In genomic region chr2:200352631-200353030, GRCh38 we compare ENCODE assay signal across 15 cellular contexts. TPM values are rescaled to one million over a fixed set of nuclear protein-coding genes. Genes with fewer than 3 reads are reported as not detected.
A peak's percentile ranks its signal among the peaks of the same experiment; 100 is the strongest.
DNase-seq lines count a peak whose midpoint lies in the region; ATAC-seq and TF ChIP-seq lines count a peak whose summit lies in the region.
"Had no signal": no experiment of that assay in that cellular context is flagged by ENCODE, and none has a peak within 500 bp of the region (broad histone marks: within the 10 kb centered on the region; RNA-seq: fewer than 3 reads in every experiment).

No MANE protein-coding gene starts in this region.

- H3K23ac ChIP-seq in mesenchymal stem cell (ENCODE audit: low read length in 2 of 2) = no peak overlapping the region

- H4K91ac ChIP-seq in mesenchymal stem cell (ENCODE audit: low read length) = no peak overlapping the region

- no peak overlapping the region for H2BK120ac ChIP-seq in mesenchymal stem cell (ENCODE audit: low read depth, low read length)

- peak overlapping the region; percentile 25 for H3K27ac Mint-ChIP-seq in chondrocyte (ENCODE audit: unreplicated experiment)

- no peak overlapping the region for H3K4me3 Mint-ChIP-seq in chondrocyte (ENCODE audit: unreplicated experiment)

- no peak overlapping the region for H3K4me2 ChIP-seq in mesenchymal stem cell (ENCODE audit: low read length, poor library complexity, severe bottlenecking)

- H3K36me3 Mint-ChIP-seq in chondrocyte (ENCODE audit: low read depth) = peaks cover 6% of the 10 kb centered on the region

- H3K18ac ChIP-seq in mesenchymal stem cell (ENCODE audit: low read depth in 1 of 2, low read length in 2 of 2) = peak overlapping the region in 1 of 2 experiments; percentile 12

- peak overlapping the region in 1 of 2 experiments; percentile 57 for H3K4ac ChIP-seq in mesenchymal stem cell (ENCODE audit: low read depth in 1 of 2, low read length in 2 of 2)

- no peaks in the 10 kb centered on the region for H3K27me3 Mint-ChIP-seq in chondrocyte (ENCODE audit: low read depth)

- no peak for ATAC-seq in HG02870 (IDR thresholded peaks at IDR 0.05; ENCODE audit: unreplicated experiment)

- H4K8ac ChIP-seq in mesenchymal stem cell (ENCODE audit: low read length) = no peak overlapping the region

- peak overlapping the region in 1 of 2 experiments; percentile 36 for H3K14ac ChIP-seq in mesenchymal stem cell (ENCODE audit: low read length in 2 of 2)

- peaks cover 13% of the 10 kb centered on the region for H3K79me1 ChIP-seq in mesenchymal stem cell (replicated peaks; ENCODE audit: low read length, poor library complexity, severe bottlenecking)

- H2BK5ac ChIP-seq in mesenchymal stem cell (ENCODE audit: low read depth, low read length, poor library complexity, severe bottlenecking) = no peak overlapping the region

- no peaks in the 10 kb centered on the region for H3K9me3 Mint-ChIP-seq in chondrocyte (ENCODE audit: low read depth)

- TF ChIP-seq CTCF in chondrocyte (IDR thresholded peaks at IDR 0.05) (no peak), tibial artery (IDR thresholded peaks at IDR 0.05) (no peak)

- H3K27ac ChIP-seq in HUES48 (ENCODE audit: low read depth, low read length) (peak overlapping the region; percentile 80), mesenchymal stem cell (ENCODE audit: low read length, poor library complexity, severe bottlenecking) (peak overlapping the region; percentile 81), tibial artery (peak overlapping the region; percentile 69 to 74)

- no peaks in the 10 kb centered on the region for H3K9me3 ChIP-seq in HUES48 (ENCODE audit: control insufficient read depth, insufficient read depth, low read length)
- H3K9me3 ChIP-seq in mesenchymal stem cell (ENCODE audit: control insufficient read depth, low read length) = no peaks in the 10 kb centered on the region
- H3K9me3 ChIP-seq in tibial artery = no peaks in the 10 kb centered on the region

- peaks cover 3% of the 10 kb centered on the region; the same call in 1 of the 2 replicates for H3K36me3 ChIP-seq in HUES48 (ENCODE audit: control insufficient read depth, insufficient read depth, low read length)
- no peaks in the 10 kb centered on the region for H3K36me3 ChIP-seq in mesenchymal stem cell (ENCODE audit: control insufficient read depth in 1 of 2, insufficient read depth in 2 of 2, low read depth in 1 of 2, low read length in 2 of 2)
- no peaks in the 10 kb centered on the region for H3K36me3 ChIP-seq in tibial artery

- no peak overlapping the region for H2AK5ac ChIP-seq in mesenchymal stem cell (ENCODE audit: low read length, severe bottlenecking)

- H3K4me1 Mint-ChIP-seq in chondrocyte (ENCODE audit: low read depth) = peaks cover 77% of the 10 kb centered on the region

- H3K4me3 ChIP-seq in HUES48 (ENCODE audit: low read depth, low read length) = no peak overlapping the region
- H3K4me3 ChIP-seq in mesenchymal stem cell (ENCODE audit: insufficient read depth in 1 of 2, low read depth in 1 of 2, low read length in 2 of 2) = no peak overlapping the region
- H3K4me3 ChIP-seq in tibial artery = peak overlapping the region in 1 of 2 donors; percentile 2

- no peak overlapping the region for H2AFZ ChIP-seq in mesenchymal stem cell (ENCODE audit: low read depth, low read length)

- no peak for DNase-seq in chondrocyte (ENCODE audit: low spot score)
- DNase-seq in mesenchymal stem cell = peak; percentile 60
- no peak for DNase-seq in tibial artery
- DNase-seq in activated naive CD4-positive, alpha-beta T cell treated with Interleukin-2 at 50 U/mL for 16 hours = no peak
- no peak for DNase-seq in globus pallidus (ENCODE audit: low spot score)
- no peak for DNase-seq in Kasumi-1 (lab: John Stamatoyannopoulos, UW)
- DNase-seq: activated T-cell treated with anti-CD3 and anti-CD28 coated beads for 4 hours; DND-41; effector memory CD4-positive, alpha-beta T cell; NCI-H524; stimulated activated CD4-positive, alpha-beta T cell treated with anti-CD3 and anti-CD28 coated beads, Interleukin-15, amount 100 ng/mL, for 24 hours; stimulated activated naive CD4-positive, alpha-beta T cell; T-helper 2 cell had no signal

- H2BK12ac ChIP-seq in mesenchymal stem cell (ENCODE audit: low read length in 2 of 2) = no peak overlapping the region

- intact Hi-C loops in tibial artery (cut with DNase I; ENCODE audit: low total_unique reads) = no loop called here

- H2BK15ac ChIP-seq in mesenchymal stem cell (ENCODE audit: low read depth, poor library complexity, severe bottlenecking) = no peak overlapping the region

- H3K9ac ChIP-seq in HUES48 (ENCODE audit: low read depth, low read length) = no peak overlapping the region
- peak overlapping the region; percentile 29 for H3K9ac ChIP-seq in mesenchymal stem cell (ENCODE audit: low read length)

- H3K27me3 ChIP-seq in HUES48 (ENCODE audit: control insufficient read depth, insufficient read depth, low read length) = no peaks in the 10 kb centered on the region
- H3K27me3 ChIP-seq in mesenchymal stem cell (ENCODE audit: control insufficient read depth in 1 of 2, insufficient read depth in 1 of 2, low read length in 2 of 2) = no peaks in the 10 kb centered on the region
- H3K27me3 ChIP-seq in tibial artery = no peaks in the 10 kb centered on the region

- H3K4me1 ChIP-seq in HUES48 (ENCODE audit: control insufficient read depth, insufficient read depth, low read length) = peaks cover 65% of the 10 kb centered on the region
- H3K4me1 ChIP-seq in mesenchymal stem cell (ENCODE audit: control insufficient read depth, insufficient read depth, low read depth, low read length) = peaks cover 5% of the 10 kb centered on the region
- H3K4me1 ChIP-seq in tibial artery = peaks cover 0 to 48% (median 28%) of the 10 kb centered on the region in 4 donors

- WGBS in mesenchymal stem cell = 67% methylated on average over 1 of the region's 1 CpG

RNA-seq across cellular contexts. Expression of gene SPATS2L, which starts 46.1 kb away (rescaled TPM):
- 233 to 237 TPM (median 233 TPM) in 3 replicates for total RNA-seq in chondrocyte
- polyA plus RNA-seq in mesenchymal stem cell (2013, experiment 1 of 2) = 377 TPM
- 383 TPM for polyA plus RNA-seq in mesenchymal stem cell (2013, experiment 2 of 2)
